1 cellular context compared by ENCODE assay signal in genomic region chr18:12726774-12727550, GRCh38.
TF ChIP-seq lines count a peak whose summit lies in the region.

No MANE protein-coding gene starts in this region.

TF ChIP-seq in HepG2, 621 proteins besides CTCF, POLR2A, EP300 and RAD21 (continues in another document):
- TF ChIP-seq, protein P1, sequence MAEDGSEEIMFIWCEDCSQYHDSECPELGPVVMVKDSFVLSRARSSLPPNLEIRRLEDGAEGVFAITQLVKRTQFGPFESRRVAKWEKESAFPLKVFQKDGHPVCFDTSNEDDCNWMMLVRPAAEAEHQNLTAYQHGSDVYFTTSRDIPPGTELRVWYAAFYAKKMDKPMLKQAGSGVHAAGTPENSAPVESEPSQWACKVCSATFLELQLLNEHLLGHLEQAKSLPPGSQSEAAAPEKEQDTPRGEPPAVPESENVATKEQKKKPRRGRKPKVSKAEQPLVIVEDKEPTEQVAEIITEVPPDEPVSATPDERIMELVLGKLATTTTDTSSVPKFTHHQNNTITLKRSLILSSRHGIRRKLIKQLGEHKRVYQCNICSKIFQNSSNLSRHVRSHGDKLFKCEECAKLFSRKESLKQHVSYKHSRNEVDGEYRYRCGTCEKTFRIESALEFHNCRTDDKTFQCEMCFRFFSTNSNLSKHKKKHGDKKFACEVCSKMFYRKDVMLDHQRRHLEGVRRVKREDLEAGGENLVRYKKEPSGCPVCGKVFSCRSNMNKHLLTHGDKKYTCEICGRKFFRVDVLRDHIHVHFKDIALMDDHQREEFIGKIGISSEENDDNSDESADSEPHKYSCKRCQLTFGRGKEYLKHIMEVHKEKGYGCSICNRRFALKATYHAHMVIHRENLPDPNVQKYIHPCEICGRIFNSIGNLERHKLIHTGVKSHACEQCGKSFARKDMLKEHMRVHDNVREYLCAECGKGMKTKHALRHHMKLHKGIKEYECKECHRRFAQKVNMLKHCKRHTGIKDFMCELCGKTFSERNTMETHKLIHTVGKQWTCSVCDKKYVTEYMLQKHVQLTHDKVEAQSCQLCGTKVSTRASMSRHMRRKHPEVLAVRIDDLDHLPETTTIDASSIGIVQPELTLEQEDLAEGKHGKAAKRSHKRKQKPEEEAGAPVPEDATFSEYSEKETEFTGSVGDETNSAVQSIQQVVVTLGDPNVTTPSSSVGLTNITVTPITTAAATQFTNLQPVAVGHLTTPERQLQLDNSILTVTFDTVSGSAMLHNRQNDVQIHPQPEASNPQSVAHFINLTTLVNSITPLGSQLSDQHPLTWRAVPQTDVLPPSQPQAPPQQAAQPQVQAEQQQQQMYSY (CRISPR knock-in tag; IDR thresholded peaks at IDR 0.05) = no peak
- TF ChIP-seq JUND (CRISPR knock-in tag; IDR thresholded peaks at IDR 0.05) = no peak
- TF ChIP-seq, protein P2, sequence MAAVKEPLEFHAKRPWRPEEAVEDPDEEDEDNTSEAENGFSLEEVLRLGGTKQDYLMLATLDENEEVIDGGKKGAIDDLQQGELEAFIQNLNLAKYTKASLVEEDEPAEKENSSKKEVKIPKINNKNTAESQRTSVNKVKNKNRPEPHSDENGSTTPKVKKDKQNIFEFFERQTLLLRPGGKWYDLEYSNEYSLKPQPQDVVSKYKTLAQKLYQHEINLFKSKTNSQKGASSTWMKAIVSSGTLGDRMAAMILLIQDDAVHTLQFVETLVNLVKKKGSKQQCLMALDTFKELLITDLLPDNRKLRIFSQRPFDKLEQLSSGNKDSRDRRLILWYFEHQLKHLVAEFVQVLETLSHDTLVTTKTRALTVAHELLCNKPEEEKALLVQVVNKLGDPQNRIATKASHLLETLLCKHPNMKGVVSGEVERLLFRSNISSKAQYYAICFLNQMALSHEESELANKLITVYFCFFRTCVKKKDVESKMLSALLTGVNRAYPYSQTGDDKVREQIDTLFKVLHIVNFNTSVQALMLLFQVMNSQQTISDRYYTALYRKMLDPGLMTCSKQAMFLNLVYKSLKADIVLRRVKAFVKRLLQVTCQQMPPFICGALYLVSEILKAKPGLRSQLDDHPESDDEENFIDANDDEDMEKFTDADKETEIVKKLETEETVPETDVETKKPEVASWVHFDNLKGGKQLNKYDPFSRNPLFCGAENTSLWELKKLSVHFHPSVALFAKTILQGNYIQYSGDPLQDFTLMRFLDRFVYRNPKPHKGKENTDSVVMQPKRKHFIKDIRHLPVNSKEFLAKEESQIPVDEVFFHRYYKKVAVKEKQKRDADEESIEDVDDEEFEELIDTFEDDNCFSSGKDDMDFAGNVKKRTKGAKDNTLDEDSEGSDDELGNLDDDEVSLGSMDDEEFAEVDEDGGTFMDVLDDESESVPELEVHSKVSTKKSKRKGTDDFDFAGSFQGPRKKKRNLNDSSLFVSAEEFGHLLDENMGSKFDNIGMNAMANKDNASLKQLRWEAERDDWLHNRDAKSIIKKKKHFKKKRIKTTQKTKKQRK (IDR thresholded peaks at IDR 0.05; ENCODE audit: low read length) = no peak
- no peak for TF ChIP-seq AKNA (CRISPR knock-in tag; IDR thresholded peaks at IDR 0.05; ENCODE audit: borderline replicate concordance)
- no peak for TF ChIP-seq SRSF4 (IDR thresholded peaks at IDR 0.05; ENCODE audit: low read depth, low read length, poor library complexity, severe bottlenecking)
- TF ChIP-seq ZFP90 (CRISPR knock-in tag; IDR thresholded peaks at IDR 0.05; ENCODE audit: borderline replicate concordance) = no peak
- TF ChIP-seq RXRA (CRISPR knock-in tag; IDR thresholded peaks at IDR 0.05) = no peak
- TF ChIP-seq, protein P3, sequence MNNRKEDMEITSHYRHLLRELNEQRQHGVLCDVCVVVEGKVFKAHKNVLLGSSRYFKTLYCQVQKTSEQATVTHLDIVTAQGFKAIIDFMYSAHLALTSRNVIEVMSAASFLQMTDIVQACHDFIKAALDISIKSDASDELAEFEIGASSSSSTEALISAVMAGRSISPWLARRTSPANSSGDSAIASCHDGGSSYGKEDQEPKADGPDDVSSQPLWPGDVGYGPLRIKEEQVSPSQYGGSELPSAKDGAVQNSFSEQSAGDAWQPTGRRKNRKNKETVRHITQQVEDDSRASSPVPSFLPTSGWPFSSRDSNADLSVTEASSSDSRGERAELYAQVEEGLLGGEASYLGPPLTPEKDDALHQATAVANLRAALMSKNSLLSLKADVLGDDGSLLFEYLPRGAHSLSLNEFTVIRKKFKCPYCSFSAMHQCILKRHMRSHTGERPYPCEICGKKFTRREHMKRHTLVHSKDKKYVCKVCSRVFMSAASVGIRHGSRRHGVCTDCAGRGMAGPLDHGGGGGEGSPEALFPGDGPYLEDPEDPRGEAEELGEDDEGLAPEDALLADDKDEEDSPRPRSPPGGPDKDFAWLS (CRISPR knock-in tag; IDR thresholded peaks at IDR 0.05; ENCODE audit: borderline replicate concordance) = no peak
- TF ChIP-seq ZNF205 (CRISPR knock-in tag; IDR thresholded peaks at IDR 0.05) = no peak
- TF ChIP-seq AHDC1 (CRISPR knock-in tag; IDR thresholded peaks at IDR 0.05; ENCODE audit: borderline replicate concordance) = no peak
- TF ChIP-seq HDAC6 (IDR thresholded peaks at IDR 0.05; ENCODE audit: low read depth, low read length) = no peak
- TF ChIP-seq SALL1 (CRISPR knock-in tag; IDR thresholded peaks at IDR 0.05) = no peak
- TF ChIP-seq IKZF5 (CRISPR knock-in tag; IDR thresholded peaks at IDR 0.05) = peak; percentile 52; the same call in 1 of the 2 replicates
- TF ChIP-seq RERE (CRISPR knock-in tag; IDR thresholded peaks at IDR 0.05; ENCODE audit: low read depth) = no peak
- no peak for TF ChIP-seq ZNF792 (CRISPR knock-in tag; IDR thresholded peaks at IDR 0.05)
- TF ChIP-seq, protein P4, sequence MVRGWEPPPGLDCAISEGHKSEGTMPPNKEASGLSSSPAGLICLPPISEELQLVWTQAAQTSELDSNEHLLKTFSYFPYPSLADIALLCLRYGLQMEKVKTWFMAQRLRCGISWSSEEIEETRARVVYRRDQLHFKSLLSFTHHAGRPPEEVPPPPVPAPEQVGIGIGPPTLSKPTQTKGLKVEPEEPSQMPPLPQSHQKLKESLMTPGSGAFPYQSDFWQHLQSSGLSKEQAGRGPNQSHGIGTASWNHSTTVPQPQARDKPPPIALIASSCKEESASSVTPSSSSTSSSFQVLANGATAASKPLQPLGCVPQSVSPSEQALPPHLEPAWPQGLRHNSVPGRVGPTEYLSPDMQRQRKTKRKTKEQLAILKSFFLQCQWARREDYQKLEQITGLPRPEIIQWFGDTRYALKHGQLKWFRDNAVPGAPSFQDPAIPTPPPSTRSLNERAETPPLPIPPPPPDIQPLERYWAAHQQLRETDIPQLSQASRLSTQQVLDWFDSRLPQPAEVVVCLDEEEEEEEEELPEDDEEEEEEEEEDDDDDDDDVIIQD (CRISPR knock-in tag; IDR thresholded peaks at IDR 0.05; ENCODE audit: low read depth) = 0 out of 2 replicates have a peak, but pooled peaks have one; percentile 12
- no peak for TF ChIP-seq SP4 (CRISPR knock-in tag; IDR thresholded peaks at IDR 0.05)
- TF ChIP-seq MTF1 (CRISPR knock-in tag; IDR thresholded peaks at IDR 0.05) = no peak
- TF ChIP-seq KLF12 (CRISPR knock-in tag; IDR thresholded peaks at IDR 0.05; ENCODE audit: borderline replicate concordance) = no peak
